Comparison of ENCODE assay signal across 27 cellular contexts in the genomic region with DNA sequence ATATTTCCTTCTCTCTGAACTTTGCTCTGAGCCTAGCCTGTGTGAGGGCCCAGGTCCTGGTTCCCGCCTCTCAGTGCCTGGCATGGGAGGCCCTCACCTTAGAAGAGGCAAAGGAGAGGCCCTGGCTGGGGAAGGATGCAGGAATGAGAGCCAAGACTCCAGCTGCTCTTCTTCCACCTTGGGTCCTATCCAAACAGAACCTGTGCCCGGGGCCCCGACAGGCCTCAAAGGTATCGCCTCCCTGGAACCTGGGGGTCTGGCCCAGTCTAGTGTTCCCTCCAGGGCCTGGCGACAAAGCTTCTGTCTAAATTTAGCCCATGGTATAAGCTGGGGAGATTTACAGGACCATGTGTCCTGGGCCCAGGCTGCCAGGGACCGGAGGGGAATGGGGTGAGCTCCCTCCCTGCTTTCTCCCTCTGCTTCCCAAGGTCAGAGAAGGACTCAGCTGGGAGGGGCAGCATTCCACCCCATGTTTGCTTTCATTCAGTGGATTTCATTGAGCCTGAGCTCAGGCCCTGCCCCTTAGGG. TPM values are rescaled to one million over a fixed set of nuclear protein-coding genes. Genes with fewer than 3 reads are reported as not detected.
DNase-seq lines count a peak whose midpoint lies in the region; ATAC-seq and TF ChIP-seq lines count a peak whose summit lies in the region.
"Had no signal": no experiment of that assay in that cellular context is flagged by ENCODE, and none has a peak within 500 bp of the region (broad histone marks: within the 10 kb centered on the region; RNA-seq: fewer than 3 reads in every experiment).

No MANE protein-coding gene starts in this region.

- no peak for ATAC-seq in GM18858 (IDR thresholded peaks at IDR 0.05; ENCODE audit: unreplicated experiment)
- ATAC-seq in HG03097 (IDR thresholded peaks at IDR 0.05; ENCODE audit: low FRiP score, unreplicated experiment): no peak
- ATAC-seq: activated T-helper 17 cell treated with anti-CD3 and anti-CD28 coated beads, Interleukin-2, amount 50 U/mL, for 72 hours; HCT116 had no signal

- H3K4me1 ChIP-seq in left ventricle myocardium inferior: peaks cover 43% of the 10 kb centered on the region
- peaks cover 3% of the 10 kb centered on the region for H3K4me1 ChIP-seq in ovary (ENCODE audit: insufficient read depth)
- no peaks in the 10 kb centered on the region for H3K4me1 ChIP-seq in A673 (ENCODE audit: insufficient read depth, low read length, poor library complexity, severe bottlenecking)
- H3K4me1 ChIP-seq in OCI-LY7 (ENCODE audit: insufficient read depth, low read length, poor library complexity, severe bottlenecking): no peaks in the 10 kb centered on the region

- H3K4me3 ChIP-seq in WERI-Rb-1 (ENCODE audit: low read depth, low read length) (no peak overlapping the region), left ventricle myocardium inferior (no peak overlapping the region), ovary (no peak overlapping the region), A673 (ENCODE audit: low read depth, low read length, poor library complexity, severe bottlenecking) (no peak overlapping the region), OCI-LY7 (ENCODE audit: low read depth, low read length, poor library complexity, severe bottlenecking) (no peak overlapping the region)
- H3K4me3 ChIP-seq: skin epidermis had no signal

- H4K20me1 ChIP-seq in OCI-LY7 (ENCODE audit: insufficient read depth, low read length): no peaks in the 10 kb centered on the region

- 25 to 39% (median 39%) methylated on average over 6 of the region's 6 CpGs for WGBS in ovary, 3 donors

- no peaks in the 10 kb centered on the region for H3K9me2 ChIP-seq in OCI-LY7 (ENCODE audit: insufficient read depth, low read length)

- CTCF ChIA-PET in A673 (lab: Charles Lee) (no interaction called here), OCI-LY7 (lab: Charles Lee; ENCODE audit: unreplicated experiment) (no interaction called here)

- BruUV-seq in A673 (replicated peaks; lab: Mats Ljungman, UMichigan) (no TSS peak), OCI-LY7 (replicated peaks; lab: Mats Ljungman, UMichigan) (no TSS peak)

- intact Hi-C loops in left ventricle myocardium inferior (cut with micrococcal nuclease): no loop called here
- intact Hi-C loops in ovary (cut with DNase I): loop anchor here in 1 of 4 donors (10.0 kb wide), 1 partner anchor 751 kb away; no protein-coding TSS in a partner anchor
- intact Hi-C loops in A673 (cut with micrococcal nuclease; ENCODE audit: unreplicated experiment): no loop called here
- intact Hi-C loops in OCI-LY7 (cut with micrococcal nuclease; ENCODE audit: unreplicated experiment): no loop called here

- no peaks in the 10 kb centered on the region for H3K79me2 ChIP-seq in OCI-LY7 (ENCODE audit: insufficient read depth, low read depth, low read length)

- DNase-seq in G401 (ENCODE audit: low spot score) (peak; percentile 58), WERI-Rb-1 (peak; percentile 61), left ventricle myocardium inferior (peak; percentile 39), ovary (peak; percentile 61 to 79 (median 71)), A673 (ENCODE audit: low spot score) (no peak), OCI-LY7 (ENCODE audit: low spot score) (no peak)
- DNase-seq: ACHN; activated CD4-positive, alpha-beta T cell treated with anti-CD3 and anti-CD28 coated beads, Interleukin-2, amount 50 U/mL, for 48 hours; activated CD4-positive, CD25-positive, alpha-beta regulatory T cell; activated CD8-positive, alpha-beta memory T cell treated with anti-CD3 and anti-CD28 coated beads, Interleukin-2, amount 50 U/mL, for 48 hours; DMS79 treated with DMSO at 0.1 percent for 48 hours; midbrain; NCI-H1092 treated with DMSO at 0.1 percent for 48 hours; NCI-H2029; NCI-H2227 treated with DMSO at 0.1 percent for 48 hours; SHP77; stimulated activated CD4-positive, alpha-beta T cell treated with anti-CD3 and anti-CD28 coated beads, Interleukin-2, amount 100 ng/mL, for 24 hours; T1000 had no signal

- H3K27me3 ChIP-seq in WERI-Rb-1 (ENCODE audit: insufficient read depth, low read depth, severe bottlenecking) (no peaks in the 10 kb centered on the region), left ventricle myocardium inferior (ENCODE audit: low read depth) (no peaks in the 10 kb centered on the region), ovary (no peaks in the 10 kb centered on the region), A673 (replicated peaks; ENCODE audit: insufficient read depth, low read depth, low read length, poor library complexity) (no peaks in the 10 kb centered on the region)

- TF ChIP-seq CTCF in WERI-Rb-1 (IDR thresholded peaks at IDR 0.05; ENCODE audit: low read depth, low read length) (no peak), left ventricle myocardium inferior (IDR thresholded peaks at IDR 0.05; ENCODE audit: borderline replicate concordance) (no peak), ovary (IDR thresholded peaks at IDR 0.05) (no peak), A673 (conservative IDR thresholded peaks at IDR 0.05; ENCODE audit: low read depth, low read length) (no peak), OCI-LY7 (conservative IDR thresholded peaks at IDR 0.05; ENCODE audit: low read length) (no peak)

- in situ Hi-C loops in G401 (cut with HindIII; ENCODE audit: low sequenced_read_pairs): no loop called here

- no peak overlapping the region for H3K4me2 ChIP-seq in OCI-LY7 (ENCODE audit: low read length)

- H3K36me3 ChIP-seq in WERI-Rb-1 (no peaks in the 10 kb centered on the region), left ventricle myocardium inferior (no peaks in the 10 kb centered on the region), ovary (no peaks in the 10 kb centered on the region), A673 (ENCODE audit: insufficient read depth, low read length, poor library complexity, severe bottlenecking) (no peaks in the 10 kb centered on the region), OCI-LY7 (ENCODE audit: insufficient read depth, low read length) (no peaks in the 10 kb centered on the region)

- POLR2A ChIA-PET in A673 (lab: Charles Lee; ENCODE audit: low non-redundant PET): no interaction called here
- POLR2A ChIA-PET in OCI-LY7 (lab: Charles Lee): interaction anchor here (0.6 kb wide), 2 partner anchors 492 to 806 kb away, joined by 3 read pairs; no protein-coding TSS in a partner anchor

- H2AFZ ChIP-seq in OCI-LY7 (ENCODE audit: low read length): no peak overlapping the region

- H3K27ac ChIP-seq in WERI-Rb-1 (no peak overlapping the region; the same call in 1 of the 2 replicates), left ventricle myocardium inferior (replicated peaks) (peak overlapping the region; percentile 72), ovary (no peak overlapping the region), A673 (ENCODE audit: low read depth, low read length, poor library complexity, severe bottlenecking) (no peak overlapping the region), OCI-LY7 (ENCODE audit: low read depth, low read length, poor library complexity, severe bottlenecking) (no peak overlapping the region)
- H3K27ac ChIP-seq: HL-60, skin epidermis had no signal

- no peaks in the 10 kb centered on the region for H3K9me3 ChIP-seq in WERI-Rb-1 (ENCODE audit: severe bottlenecking)
- H3K9me3 ChIP-seq in left ventricle myocardium inferior (replicated peaks): no peaks in the 10 kb centered on the region
- H3K9me3 ChIP-seq in ovary: no peaks in the 10 kb centered on the region
- H3K9me3 ChIP-seq in A673 (ENCODE audit: low read depth, low read length, poor library complexity, severe bottlenecking): no peaks in the 10 kb centered on the region
- H3K9me3 ChIP-seq in OCI-LY7 (ENCODE audit: low read length): no peaks in the 10 kb centered on the region

- no peak for TF ChIP-seq EP300 in ovary (IDR thresholded peaks at IDR 0.05)

- TF ChIP-seq POLR2A in ovary (IDR thresholded peaks at IDR 0.05): no peak

RNA-seq across cellular contexts. Expression of gene CRHR2, which starts 12.0 kb away (rescaled TPM):
- not detected in 2 replicates for total RNA-seq in G401 (2014; rRNA removed; shearing (Covaris generic))
- 0.19 TPM for total RNA-seq in left ventricle myocardium inferior
- 1 to 10 TPM in 1 of 7 donors, under 1 TPM in 3, not detected in 3; 0.10 to 1.1 (median 0.87) TPM for total RNA-seq in ovary
- under 1 TPM in 1 of 2 donors, not detected in 1; 0.08 TPM for polyA plus RNA-seq in ovary
- total RNA-seq in A673 (2021): not detected in 2 replicates
- total RNA-seq in OCI-LY7 (2014; rRNA removed; shearing (Covaris generic)): not detected in 2 replicates
- total RNA-seq in OCI-LY7 (2022): not detected in 2 replicates
- total RNA-seq: activated T-helper 17 cell treated with anti-CD3 and anti-CD28 coated beads, Interleukin-2, amount 50 U/mL, for 72 hours; endothelial cell of umbilical vein; liver had no signal
- polyA plus RNA-seq: BJ, endothelial cell of umbilical vein, liver had no signal

RNA-seq across cellular contexts. Expression of gene INMT, which starts 57.7 kb away (rescaled TPM):
- total RNA-seq in G401 (2014; rRNA removed; shearing (Covaris generic)): 0.17 TPM in 1 of 2 replicates, not detected in the other
- total RNA-seq in left ventricle myocardium inferior (49.5 TPM), ovary (100 to 1,000 TPM in 1 of 7 donors, 10 to 100 TPM in 4, 1 to 10 TPM in 1, under 1 TPM in 1; 0.99 to 153 (median 41.8) TPM), A673 (2021) (0.11 and 0.17 TPM in 2 replicates), OCI-LY7 (2022) (0.15 and 0.32 TPM in 2 replicates)
- polyA plus RNA-seq in ovary: 10 to 100 TPM; 11.9 to 37.3 TPM
- not detected in 2 replicates for total RNA-seq in OCI-LY7 (2014; rRNA removed; shearing (Covaris generic))
- total RNA-seq: endothelial cell of umbilical vein had no signal
- polyA plus RNA-seq: endothelial cell of umbilical vein had no signal

Comparison
In these comparisons a context has a peak if more than half of its experiments do, and no peak if none do; other contexts are left out.
1. DNase-seq: peak in G401 (single experiment), WERI-Rb-1 (single experiment), left ventricle myocardium inferior (single experiment) and ovary (5 of 5); none in A673 (single experiment) and OCI-LY7 (single experiment).